26 cellular contexts compared by ENCODE assay signal in genomic region chr17:60514500-60514899, GRCh38. TPM values are rescaled to one million over a fixed set of nuclear protein-coding genes. Genes with fewer than 3 reads are reported as not detected.
DNase-seq lines count a peak whose midpoint lies in the region; ATAC-seq, FAIRE-seq and TF ChIP-seq lines count a peak whose summit lies in the region.
"Had no signal": no experiment of that assay in that cellular context is flagged by ENCODE, and none has a peak within 500 bp of the region (broad histone marks: within the 10 kb centered on the region; RNA-seq: fewer than 3 reads in every experiment).

No MANE protein-coding gene starts in this region.

- H3K27ac Mint-ChIP-seq in activated T-cell treated with anti-CD3 and anti-CD28 coated beads, Interleukin-2, amount 50 U/mL, for 72 hours = peak overlapping the region; percentile 48
- peak overlapping the region; percentile 41 for H3K27ac Mint-ChIP-seq in memory B cell
- H3K27ac Mint-ChIP-seq in stimulated activated naive B cell treated with anti-CD40 and anti-IgM and Interleukin-4, amounts not matched to agents 10 μg/mL and 1 μg/mL and 100 μg/mL, for 72 hours = peak overlapping the region; percentile 5
- H3K27ac Mint-ChIP-seq: B cell; CD4-positive, alpha-beta T cell; GM23338; HFFc6 had no signal

- TF ChIP-seq RAD21 in HepG2 (CRISPR knock-in tag; IDR thresholded peaks at IDR 0.05) = no peak

- CTCF ChIA-PET in HepG2 (lab: Yijun Ruan, JAX; ENCODE audit: low intra/inter-chr PET ratio, low total read pairs) = no interaction called here

- no peaks in the 10 kb centered on the region for H3K9me3 Mint-ChIP-seq in activated T-cell treated with anti-CD3 and anti-CD28 coated beads, Interleukin-2, amount 50 U/mL, for 72 hours
- H3K9me3 Mint-ChIP-seq in memory B cell = no peaks in the 10 kb centered on the region
- H3K9me3 Mint-ChIP-seq in stimulated activated naive B cell treated with anti-CD40 and anti-IgM and Interleukin-4, amounts not matched to agents 10 μg/mL and 1 μg/mL and 100 μg/mL, for 72 hours = no peaks in the 10 kb centered on the region
- H3K9me3 Mint-ChIP-seq: CD14-positive monocyte; CD4-positive, alpha-beta T cell; CD8-positive, alpha-beta memory T cell; GM23338; H9; HFFc6 had no signal

- DNase-seq in activated T-cell treated with anti-CD3 and anti-CD28 coated beads, Interleukin-2, amount 50 U/mL, for 72 hours = no peak
- DNase-seq in activated T-cell treated with anti-CD3 and anti-CD28 coated beads for 4 hours = no peak
- DNase-seq in HepG2 (ENCODE audit: low spot score) = no peak
- DNase-seq in right lobe of liver = no peak
- DNase-seq in memory B cell (ENCODE audit: low spot score in 2 of 2) = no peak
- no peak for DNase-seq in stimulated activated naive B cell treated with anti-CD40 and anti-IgM and Interleukin-4, amounts not matched to agents 10 μg/mL and 1 μg/mL and 100 μg/mL, for 72 hours
- no peak for DNase-seq in BE2C
- DNase-seq in activated CD4-positive, alpha-beta T cell treated with anti-CD3 and anti-CD28 coated beads for 48 hours = no peak
- DNase-seq: CD4-positive, alpha-beta T cell; CD8-positive, alpha-beta memory T cell; DMS 273 treated with DMSO at 0.1 percent for 48 hours; DMS79; EL; GDM1; H9; HFFc6 had no signal

- in situ Hi-C loops in HepG2 (cut with HindIII; ENCODE audit: extremely low pct_ligation_motif_present, low pct_unique_long_range_greater_than_20kb) = no loop called here

- no peak overlapping the region for H3K4me2 ChIP-seq in HepG2 (ENCODE audit: low read depth, low read length)
- H3K4me2 ChIP-seq: BLaER1 treated with 17β-estradiol and CSF1 and Interleukin-3, amounts not matched to agents 10 nM and 100 nM; GM23338 had no signal

- H4K20me1 ChIP-seq in HepG2 (ENCODE audit: insufficient read depth, low read length) = peaks cover 11% of the 10 kb centered on the region

- intact Hi-C loops in HepG2 (cut with micrococcal nuclease; ENCODE audit: unreplicated experiment) (no loop called here), right lobe of liver (cut with DNase I) (no loop called here)

- peaks cover 11 to 45% of the 10 kb centered on the region in 2 experiments for H3K36me3 ChIP-seq in HepG2 (replicated peaks in 1 of 2; ENCODE audit: control insufficient read depth in 1 of 2, insufficient read depth in 2 of 2, low read length in 2 of 2)
- H3K36me3 ChIP-seq in right lobe of liver = peaks cover 0 to 3% (median under 1%) of the 10 kb centered on the region in 4 donors
- H3K36me3 ChIP-seq in BE2C = peaks cover 3% of the 10 kb centered on the region

- peaks cover 0 to 6% of the 10 kb centered on the region in 2 donors for H3K36me3 Mint-ChIP-seq in activated T-cell treated with anti-CD3 and anti-CD28 coated beads, Interleukin-2, amount 50 U/mL, for 72 hours (ENCODE audit: insufficient read depth in 2 of 2)
- H3K36me3 Mint-ChIP-seq in memory B cell = peaks cover 25% of the 10 kb centered on the region
- H3K36me3 Mint-ChIP-seq in stimulated activated naive B cell treated with anti-CD40 and anti-IgM and Interleukin-4, amounts not matched to agents 10 μg/mL and 1 μg/mL and 100 μg/mL, for 72 hours = peaks cover 27% of the 10 kb centered on the region in 2 donors

- WGBS in HepG2 (ENCODE audit: low lambda C conversion rate) = 100% methylated on average over 1 of the region's 1 CpG
- WGBS in right lobe of liver (ENCODE audit: insufficient coverage, low coverage, low lambda C conversion rate, missing lambda C conversion rate) = 100% methylated on average over 1 of the region's 1 CpG

- ATAC-seq in activated T-cell treated with anti-CD3 and anti-CD28 coated beads, Interleukin-2, amount 50 U/mL, for 72 hours (replicated peaks in 1 of 2) = no peak
- ATAC-seq in HepG2 = no peak
- no peak for ATAC-seq in right lobe of liver
- ATAC-seq in memory B cell (ENCODE audit: low read depth) = no peak
- no peak for ATAC-seq in stimulated activated naive B cell treated with anti-CD40 and anti-IgM and Interleukin-4, amounts not matched to agents 10 μg/mL and 1 μg/mL and 100 μg/mL, for 72 hours (replicated peaks)
- ATAC-seq: GM23338, HCT116 had no signal

- H3K27ac ChIP-seq in HepG2 (ENCODE audit: extremely low read length, insufficient read depth, low read length) (no peak overlapping the region), right lobe of liver (no peak overlapping the region)
- H3K27ac ChIP-seq: 22Rv1; BLaER1 treated with 17β-estradiol and CSF1 and Interleukin-3, amounts not matched to agents 10 nM and 100 nM had no signal

- H3K9ac ChIP-seq in HepG2 (ENCODE audit: insufficient read depth, low read depth, low read length) = no peak overlapping the region
- H3K9ac ChIP-seq: BLaER1 treated with 17β-estradiol and CSF1 and Interleukin-3, amounts not matched to agents 10 nM and 100 nM had no signal

- no TSS peak for BruUV-seq in HepG2 (replicated peaks; lab: Mats Ljungman, UMichigan)

- no peaks in the 10 kb centered on the region for H3K27me3 Mint-ChIP-seq in activated T-cell treated with anti-CD3 and anti-CD28 coated beads, Interleukin-2, amount 50 U/mL, for 72 hours (ENCODE audit: low read depth)
- H3K27me3 Mint-ChIP-seq in memory B cell = no peaks in the 10 kb centered on the region
- H3K27me3 Mint-ChIP-seq in stimulated activated naive B cell treated with anti-CD40 and anti-IgM and Interleukin-4, amounts not matched to agents 10 μg/mL and 1 μg/mL and 100 μg/mL, for 72 hours = no peaks in the 10 kb centered on the region
- H3K27me3 Mint-ChIP-seq: B cell; CD4-positive, alpha-beta T cell; CD8-positive, alpha-beta memory T cell had no signal

- no peak overlapping the region for H2AFZ ChIP-seq in HepG2 (ENCODE audit: low read length)
- H2AFZ ChIP-seq: GM23338 had no signal

- TF ChIP-seq EP300 in HepG2 (IDR thresholded peaks at IDR 0.05; ENCODE audit: low read depth in 2 of 2, low read length in 2 of 2) = no peak
- TF ChIP-seq EP300 in HepG2 (CRISPR knock-in tag; IDR thresholded peaks at IDR 0.05; ENCODE audit: borderline replicate concordance) = no peak

- no peak for FAIRE-seq in HepG2 (lab: Jason Lieb, UNC)
- FAIRE-seq: A204.1, D721Med, GM12891, GM18507 had no signal

- no peak overlapping the region for H3K4me3 Mint-ChIP-seq in activated T-cell treated with anti-CD3 and anti-CD28 coated beads, Interleukin-2, amount 50 U/mL, for 72 hours
- H3K4me3 Mint-ChIP-seq in memory B cell = no peak overlapping the region
- H3K4me3 Mint-ChIP-seq in stimulated activated naive B cell treated with anti-CD40 and anti-IgM and Interleukin-4, amounts not matched to agents 10 μg/mL and 1 μg/mL and 100 μg/mL, for 72 hours = no peak overlapping the region
- H3K4me3 Mint-ChIP-seq: B cell; CD14-positive monocyte; CD4-positive, alpha-beta T cell; GM23338; H9; HFFc6 had no signal

- POLR2A ChIA-PET in HepG2 (lab: Yijun Ruan, JAX) = interaction anchor here (1.2 kb wide), 1 partner anchor 12 kb away, joined by 4 read pairs; the partner anchor contains the start of gene APPBP2

- H3K27me3 ChIP-seq in HepG2 (ENCODE audit: control insufficient read depth in 1 of 2, insufficient read depth in 2 of 2, low read length in 2 of 2) = no peaks in the 10 kb centered on the region
- H3K27me3 ChIP-seq in right lobe of liver = no peaks in the 10 kb centered on the region
- no peaks in the 10 kb centered on the region for H3K27me3 ChIP-seq in BE2C
- H3K27me3 ChIP-seq: BLaER1 treated with 17β-estradiol and CSF1 and Interleukin-3, amounts not matched to agents 10 nM and 100 nM had no signal

- TF ChIP-seq POLR2A in HepG2 (IDR thresholded peaks at IDR 0.05; ENCODE audit: insufficient read depth in 1 of 2, low read depth in 2 of 2, low read length in 2 of 2) (no peak), right lobe of liver (IDR thresholded peaks at IDR 0.05) (no peak)

- TF ChIP-seq CTCF in HepG2 (CRISPR knock-in tag; IDR thresholded peaks at IDR 0.05) (no peak), right lobe of liver (IDR thresholded peaks at IDR 0.05) (no peak), BE2C (IDR thresholded peaks at IDR 0.05; ENCODE audit: low read depth, low read length) (no peak)

- H3K9me3 ChIP-seq in HepG2 (ENCODE audit: low read length) = no peaks in the 10 kb centered on the region
- no peaks in the 10 kb centered on the region for H3K9me3 ChIP-seq in right lobe of liver
- H3K9me3 ChIP-seq in BE2C = no peaks in the 10 kb centered on the region
- H3K9me3 ChIP-seq: BLaER1 treated with 17β-estradiol and CSF1 and Interleukin-3, amounts not matched to agents 10 nM and 100 nM had no signal

- no peak overlapping the region for H3K4me3 ChIP-seq in HepG2 (replicated peaks in 1 of 3; ENCODE audit: insufficient read depth in 1 of 3, low read depth in 2 of 3, low read length in 3 of 3)
- no peak overlapping the region for H3K4me3 ChIP-seq in right lobe of liver
- no peak overlapping the region for H3K4me3 ChIP-seq in BE2C (ENCODE audit: low read depth, low read length)
- H3K4me3 ChIP-seq: BLaER1 treated with 17β-estradiol and CSF1 and Interleukin-3, amounts not matched to agents 10 nM and 100 nM; GM23338 had no signal

- peaks cover 10% of the 10 kb centered on the region for H3K4me1 Mint-ChIP-seq in activated T-cell treated with anti-CD3 and anti-CD28 coated beads, Interleukin-2, amount 50 U/mL, for 72 hours (ENCODE audit: low read depth)
- peaks cover 23% of the 10 kb centered on the region for H3K4me1 Mint-ChIP-seq in memory B cell
- peaks cover 7 to 11% of the 10 kb centered on the region in 2 donors for H3K4me1 Mint-ChIP-seq in stimulated activated naive B cell treated with anti-CD40 and anti-IgM and Interleukin-4, amounts not matched to agents 10 μg/mL and 1 μg/mL and 100 μg/mL, for 72 hours
- H3K4me1 Mint-ChIP-seq: CD14-positive monocyte, GM23338, H9 had no signal

- peaks cover 77% of the 10 kb centered on the region for H3K79me2 ChIP-seq in HepG2 (ENCODE audit: insufficient read depth, low read length)

- H3K4me1 ChIP-seq in HepG2 (ENCODE audit: insufficient read depth, low read length) (peaks cover 11% of the 10 kb centered on the region), right lobe of liver (no peaks in the 10 kb centered on the region), BE2C (no peaks in the 10 kb centered on the region)
- H3K4me1 ChIP-seq: BLaER1 treated with 17β-estradiol and CSF1 and Interleukin-3, amounts not matched to agents 10 nM and 100 nM had no signal

RNA-seq across cellular contexts. Expression of gene APPBP2, which starts 11.5 kb away (rescaled TPM):
- 10 to 100 TPM; 29.4 to 29.6 TPM for total RNA-seq in activated T-cell treated with anti-CD3 and anti-CD28 coated beads, Interleukin-2, amount 50 U/mL, for 72 hours
- total RNA-seq in HepG2 (2016; rRNA removed; fragmentation: Illumina TruSeq; extraction: Trizol) = 45.8 and 68.8 TPM in 2 replicates
- 5.2 and 7.9 TPM in 2 replicates for total RNA-seq in HepG2 (2016; cell fraction: cytosol; rRNA removed; fragmentation: Illumina TruSeq; extraction: Trizol; ENCODE audit: low read depth)
- 49.0 and 68.2 TPM in 2 replicates for total RNA-seq in HepG2 (2016; cell fraction: insoluble cytoplasmic fraction; rRNA removed; fragmentation: Illumina TruSeq; extraction: Trizol)
- 9.3 and 10.9 TPM in 2 replicates for total RNA-seq in HepG2 (2016; cell fraction: membrane; rRNA removed; fragmentation: Illumina TruSeq; extraction: Trizol)
- 23.2 and 23.8 TPM in 2 replicates for total RNA-seq in HepG2 (2016; cell fraction: nucleus; rRNA removed; fragmentation: Illumina TruSeq; extraction: Trizol)
- polyA plus RNA-seq in HepG2 (2011; rRNA removed) = 15.9 and 17.5 TPM in 2 replicates
- polyA plus RNA-seq in HepG2 (2011; cell fraction: cytosol; rRNA removed) = 5.6 and 9.8 TPM in 2 replicates
- polyA plus RNA-seq in HepG2 (2011; cell fraction: nucleus; rRNA removed) = 7.9 and 10.8 TPM in 2 replicates
- 19.1 and 29.9 TPM in 2 replicates for polyA plus RNA-seq in HepG2 (2012)
- polyA plus RNA-seq in HepG2 (2016; cell fraction: cytosol; fragmentation: Illumina TruSeq; extraction: Trizol; ENCODE audit: low read depth) = 0.89 and 1.1 TPM in 2 replicates
- 30.1 and 36.8 TPM in 2 replicates for polyA plus RNA-seq in HepG2 (2016; cell fraction: insoluble cytoplasmic fraction; fragmentation: Illumina TruSeq; extraction: Trizol; ENCODE audit: low read depth)
- 2.9 and 3.3 TPM in 2 replicates for polyA plus RNA-seq in HepG2 (2016; cell fraction: membrane; fragmentation: Illumina TruSeq; extraction: Trizol; ENCODE audit: low read depth)
- polyA plus RNA-seq in HepG2 (2016; cell fraction: nucleus; fragmentation: Illumina TruSeq; extraction: Trizol; ENCODE audit: insufficient read depth, low read depth) = 22.3 and 23.3 TPM in 2 replicates
- polyA minus RNA-seq in HepG2 (2011; rRNA and poly(A)+ RNA removed; ENCODE audit: low replicate concordance) = 18.9 and 33.5 TPM in 2 replicates
- polyA minus RNA-seq in HepG2 (2011; cell fraction: cytosol; rRNA and poly(A)+ RNA removed) = 26.9 and 27.8 TPM in 2 replicates
- 31.4 and 41.6 TPM in 2 replicates for polyA minus RNA-seq in HepG2 (2011; cell fraction: nucleus; rRNA and poly(A)+ RNA removed)
- 10 to 100 TPM in 5 of 6 experiments, 1 to 10 TPM in 1; 8.7 to 19.3 (median 13.0) TPM for total RNA-seq in right lobe of liver
- polyA plus RNA-seq in BE2C (2012; ENCODE audit: insufficient read depth, insufficient read length, low read depth) = 17.1 TPM
